8 cellular contexts compared by ENCODE assay signal in genomic region chr17:29369831-29370735, GRCh38. TPM values are rescaled to one million over a fixed set of nuclear protein-coding genes. Genes with fewer than 3 reads are reported as not detected.
DNase-seq lines count a peak whose midpoint lies in the region; ATAC-seq, FAIRE-seq and TF ChIP-seq lines count a peak whose summit lies in the region.

No MANE protein-coding gene starts in this region.

- peak; percentile 96 for FAIRE-seq in A549 (lab: Jason Lieb, UNC)

- 19% methylated on average over 7 of the region's 7 CpGs for WGBS in A549 (ENCODE audit: missing lambda C conversion rate)
- WGBS in aorta, 2 donors = 11 to 13% methylated on average over 7 of the region's 7 CpGs

- no peak overlapping the region for H3K4me3 Mint-ChIP-seq in activated naive CD8-positive, alpha-beta T cell treated with anti-CD3 and anti-CD28 coated beads for 36 hours

- H3K36me3 ChIP-seq in SK-N-MC (ENCODE audit: insufficient read depth, low read length) (no peaks in the 10 kb centered on the region), aorta (ENCODE audit: control insufficient read depth in 1 of 2, insufficient read depth in 2 of 2, low read length in 1 of 2) (no peaks in the 10 kb centered on the region)

- POLR2A ChIA-PET in A549 (lab: Yijun Ruan, JAX) = interaction anchor here (0.5 to 2.8 kb wide), 11 partner anchors 20 to 222 kb away, joined by 3 to 17 read pairs (median 4); partner anchors contain the start of genes ABHD15, MYO18A, NUFIP2 and TAOK1

- H3K27ac ChIP-seq in A549 (peak overlapping the region; percentile 20 to 63; a peak in 4 of 6 replicates), SK-N-MC (no peak overlapping the region), aorta (ENCODE audit: low read depth in 1 of 2, low read length in 2 of 2) (peak overlapping the region in 1 of 2 donors; percentile 19)

- no peaks in the 10 kb centered on the region for H3K27me3 ChIP-seq in aorta (ENCODE audit: control insufficient read depth in 1 of 2, insufficient read depth in 2 of 2, low read length in 1 of 2)

- peak; percentile 89 to 93 for DNase-seq in A549 (ENCODE audit: low read depth in 1 of 2, low spot score in 1 of 2)
- peak; percentile 57 for DNase-seq in MV-4-11 (lab: John Stamatoyannopoulos, UW)
- DNase-seq in SK-N-MC (ENCODE audit: low read depth, low spot score) = peak; percentile 71
- DNase-seq in activated naive CD8-positive, alpha-beta T cell treated with anti-CD3 and anti-CD28 coated beads for 36 hours = peak; percentile 23
- DNase-seq in glomerular visceral epithelial cell (ENCODE audit: extremely low spot score) = peak; percentile 76
- no peak for DNase-seq in omental fat pad (ENCODE audit: low spot score)
- peak in 1 of 2 donors; percentile 75 for DNase-seq in aorta

- H3K4me1 ChIP-seq in A549 (peaks cover 14% of the 10 kb centered on the region), aorta (ENCODE audit: control insufficient read depth in 1 of 2, insufficient read depth in 2 of 2, low read length in 2 of 2) (no peaks in the 10 kb centered on the region)

- no peaks in the 10 kb centered on the region for H3K9me3 ChIP-seq in A549
- H3K9me3 ChIP-seq in SK-N-MC (ENCODE audit: low read depth, low read length) = no peaks in the 10 kb centered on the region
- no peaks in the 10 kb centered on the region for H3K9me3 ChIP-seq in aorta (ENCODE audit: control insufficient read depth, low read length)

- TF ChIP-seq CTCF in A549 (IDR thresholded peaks at IDR 0.05) (peak; percentile 94), omental fat pad (IDR thresholded peaks at IDR 0.05) (peak in 1 of 3 donors; percentile 26)

- CTCF ChIA-PET in A549 (lab: Yijun Ruan, JAX) = interaction anchor here (0.6 to 10.4 kb wide), 99 partner anchors 8 to 725 kb away, joined by 3 to 158 read pairs (median 6); partner anchors contain the start of genes ABHD15, ANKRD13B, MYO18A and TAOK1

- no peak overlapping the region; the same call in 2 of the 3 replicates for H3K4me3 ChIP-seq in A549
- H3K4me3 ChIP-seq in SK-N-MC = peak overlapping the region; percentile 71
- H3K4me3 ChIP-seq in aorta (ENCODE audit: low read length in 2 of 2) = no peak overlapping the region

- peak overlapping the region; percentile 76 for H3K4me2 ChIP-seq in A549

- intact Hi-C loops in aorta (cut with DNase I) = loop anchor here (2.0 kb wide), 1 partner anchor 167 kb away; no protein-coding TSS in a partner anchor

- H3K27ac Mint-ChIP-seq in activated naive CD8-positive, alpha-beta T cell treated with anti-CD3 and anti-CD28 coated beads for 36 hours = no peak overlapping the region

- H3K4me1 Mint-ChIP-seq in activated naive CD8-positive, alpha-beta T cell treated with anti-CD3 and anti-CD28 coated beads for 36 hours = no peaks in the 10 kb centered on the region

- H3K9me3 Mint-ChIP-seq in activated naive CD8-positive, alpha-beta T cell treated with anti-CD3 and anti-CD28 coated beads for 36 hours = no peaks in the 10 kb centered on the region

- no peaks in the 10 kb centered on the region for H3K27me3 Mint-ChIP-seq in activated naive CD8-positive, alpha-beta T cell treated with anti-CD3 and anti-CD28 coated beads for 36 hours

- TF ChIP-seq RAD21 in A549 (conservative IDR thresholded peaks at IDR 0.05 in 1 of 2, IDR thresholded peaks at IDR 0.05 in 1 of 2) = peak; percentile 82 to 89

- ATAC-seq in A549 (peak; percentile 97 to 99), GM18868 (IDR thresholded peaks at IDR 0.05; ENCODE audit: unreplicated experiment) (peak; percentile 52), omental fat pad (ENCODE audit: low FRiP score) (peak; percentile 91), aorta (ENCODE audit: low FRiP score) (peak; percentile 93)

- no peak for TF ChIP-seq POLR2A in A549 (IDR thresholded peaks at IDR 0.05; ENCODE audit: low read length)

- H3K9ac ChIP-seq in SK-N-MC (ENCODE audit: insufficient read length) = no peak overlapping the region

- H3K36me3 Mint-ChIP-seq in activated naive CD8-positive, alpha-beta T cell treated with anti-CD3 and anti-CD28 coated beads for 36 hours = no peaks in the 10 kb centered on the region

- TF ChIP-seq EP300 in A549 (IDR thresholded peaks at IDR 0.05) = no peak

TF ChIP-seq in A549, 52 proteins besides CTCF, POLR2A, EP300 and RAD21:
- TF ChIP-seq SMC3 (IDR thresholded peaks at IDR 0.05) = peak; percentile 79
- no peak for TF ChIP-seq RNF2 (IDR thresholded peaks at IDR 0.05; ENCODE audit: borderline replicate concordance, low read depth)

RNA-seq across cellular contexts. Expression of gene TAOK1, which starts 20.1 kb away (rescaled TPM):
- polyA plus RNA-seq in A549 (2011; rRNA removed) (46.7 and 47.1 TPM in 2 replicates), A549 (2017; fragmentation: RNase III; extraction: RNeasy Plus Mini Kit Qiagen cat#74134 plus additional on column Dnase treatment) (18.2 to 19.6 TPM (median 18.7 TPM) in 3 replicates), aorta (10 to 100 TPM in 1 of 2 donors, 1 to 10 TPM in 1; 3.9 to 12.9 TPM)
- polyA plus RNA-seq in A549 (2012; cell fraction: cytosol; rRNA removed) = 4.8 and 5.8 TPM in 2 replicates
- 5.2 and 8.7 TPM in 2 replicates for polyA plus RNA-seq in A549 (2012; cell fraction: nucleus; rRNA removed)
- polyA minus RNA-seq in A549 (2011; rRNA and poly(A)+ RNA removed) = 57.5 and 62.1 TPM in 2 replicates
- 10 to 100 TPM; 20.8 to 25.8 TPM for total RNA-seq in activated naive CD8-positive, alpha-beta T cell treated with anti-CD3 and anti-CD28 coated beads for 36 hours
- total RNA-seq in omental fat pad (10 to 100 TPM; 60.3 to 84.2 (median 64.3) TPM), aorta (10 to 100 TPM; 78.8 to 85.6 TPM)
